In the genomic region with DNA sequence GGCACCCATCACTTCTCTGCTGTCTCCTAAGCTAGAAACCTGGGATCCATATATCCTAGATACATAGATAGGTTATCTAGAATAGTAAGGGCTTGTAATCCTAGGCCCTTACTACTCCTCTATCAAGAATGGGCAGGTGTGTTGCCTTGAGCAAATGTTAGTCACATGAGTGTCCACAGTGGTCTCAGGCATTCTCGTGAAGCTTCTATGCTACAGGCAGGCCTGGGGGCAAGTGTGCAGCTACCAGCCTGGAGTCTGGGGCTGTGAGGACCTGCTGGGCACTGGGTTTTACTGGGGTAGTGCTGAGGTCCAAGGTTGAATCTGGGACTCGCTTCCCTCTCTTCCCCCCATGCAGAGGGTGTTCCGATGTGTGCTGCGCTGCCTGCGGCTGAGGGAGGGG, we compare ENCODE assay signal across 17 cellular contexts.
DNase-seq lines count a peak whose midpoint lies in the region; ATAC-seq and TF ChIP-seq lines count a peak whose summit lies in the region.
"Had no signal": no experiment of that assay in that cellular context is flagged by ENCODE, and none has a peak within 500 bp of the region (broad histone marks: within the 10 kb centered on the region; RNA-seq: fewer than 3 reads in every experiment).

No MANE protein-coding gene starts in this region.

- H3K9me3 Mint-ChIP-seq in Caco-2 (ENCODE audit: unreplicated experiment), result no peaks in the 10 kb centered on the region
- H3K9me3 Mint-ChIP-seq in WTC11, result no peaks in the 10 kb centered on the region
- H3K9me3 Mint-ChIP-seq in naive thymus-derived CD8-positive, alpha-beta T cell, result no peaks in the 10 kb centered on the region
- H3K9me3 Mint-ChIP-seq: CD4-positive, alpha-beta T cell had no signal

- H3K27ac Mint-ChIP-seq in Caco-2 (ENCODE audit: unreplicated experiment), result peak overlapping the region; percentile 3
- 0 out of 2 replicates have a peak overlapping the region, but pooled peaks have one; percentile 51 for H3K27ac Mint-ChIP-seq in WTC11
- no peak overlapping the region for H3K27ac Mint-ChIP-seq in naive thymus-derived CD8-positive, alpha-beta T cell
- H3K27ac Mint-ChIP-seq: CD4-positive, alpha-beta T cell had no signal

- intact Hi-C loops in Caco-2 (cut with micrococcal nuclease; ENCODE audit: unreplicated experiment) (loop anchor here (2.0 kb wide), 1 partner anchor 29 kb away; no protein-coding TSS in a partner anchor), HCT116 (cut with micrococcal nuclease) (no loop called here), mucosa of descending colon (cut with DNase I, micrococcal nuclease) (no loop called here)

- H4K20me1 ChIP-seq in HCT116 (ENCODE audit: insufficient read depth), result no peaks in the 10 kb centered on the region

- H3K4me1 ChIP-seq in Caco-2 (peaks cover 23% of the 10 kb centered on the region), HCT116 (ENCODE audit: control insufficient read depth in 1 of 2, insufficient read depth in 2 of 2, low read length in 2 of 2) (peaks cover 7 to 17% of the 10 kb centered on the region in 2 experiments; a peak in 2 of 4 replicates), mucosa of descending colon (ENCODE audit: low read depth) (no peaks in the 10 kb centered on the region)
- H3K4me1 ChIP-seq: A549, HAP-1 had no signal

- H3K4me3 Mint-ChIP-seq in Caco-2 (ENCODE audit: unreplicated experiment) (no peak overlapping the region), WTC11 (no peak overlapping the region)
- H3K4me3 Mint-ChIP-seq in naive thymus-derived CD8-positive, alpha-beta T cell, result no peak overlapping the region
- H3K4me3 Mint-ChIP-seq: CD4-positive, alpha-beta T cell had no signal

- H2AFZ ChIP-seq in HCT116 (ENCODE audit: low read depth, low read length, poor library complexity, severe bottlenecking), result no peak overlapping the region

- H3K4me3 ChIP-seq in Caco-2 (ENCODE audit: low read depth, low read length), result no peak overlapping the region
- no peak overlapping the region for H3K4me3 ChIP-seq in HCT116 (replicated peaks in 1 of 2; ENCODE audit: low read depth in 1 of 2, low read length in 2 of 2)
- H3K4me3 ChIP-seq in mucosa of descending colon, result no peak overlapping the region
- H3K4me3 ChIP-seq: A549, HAP-1 had no signal

- no peaks in the 10 kb centered on the region for H3K27me3 Mint-ChIP-seq in Caco-2 (ENCODE audit: insufficient read depth, unreplicated experiment)
- H3K27me3 Mint-ChIP-seq in WTC11 (ENCODE audit: low read depth), result peaks cover under 1% of the 10 kb centered on the region; the same call in 1 of the 2 replicates
- H3K27me3 Mint-ChIP-seq in naive thymus-derived CD8-positive, alpha-beta T cell, result peaks cover 32 to 60% (median 52%) of the 10 kb centered on the region in 5 donors

- H3K4me1 Mint-ChIP-seq in Caco-2 (ENCODE audit: low read depth, unreplicated experiment), result peaks cover 30% of the 10 kb centered on the region
- no peaks in the 10 kb centered on the region for H3K4me1 Mint-ChIP-seq in WTC11
- H3K4me1 Mint-ChIP-seq in naive thymus-derived CD8-positive, alpha-beta T cell, result peaks cover 15 to 32% (median 22%) of the 10 kb centered on the region in 4 donors

- H3K9me2 ChIP-seq in HCT116 (ENCODE audit: insufficient read depth), result no peaks in the 10 kb centered on the region

- H3K36me3 Mint-ChIP-seq in Caco-2 (ENCODE audit: insufficient read depth, unreplicated experiment) (peaks cover 58% of the 10 kb centered on the region), WTC11 (peaks cover 32% of the 10 kb centered on the region)
- H3K36me3 Mint-ChIP-seq in naive thymus-derived CD8-positive, alpha-beta T cell, result peaks cover 21 to 40% (median 35%) of the 10 kb centered on the region in 3 donors

- no peak for TF ChIP-seq CTCF in Caco-2 (IDR thresholded peaks at IDR 0.05; ENCODE audit: insufficient read depth in 1 of 2, low read depth in 1 of 2, low read length in 1 of 2, severe bottlenecking in 1 of 2, unreplicated experiment in 1 of 2)
- no peak for TF ChIP-seq CTCF in HCT116 (IDR thresholded peaks at IDR 0.05 in 2 of 3, conservative IDR thresholded peaks at IDR 0.05 in 1 of 3; ENCODE audit: borderline replicate concordance in 1 of 3, insufficient read depth in 1 of 3, low read depth in 2 of 3, low read length in 2 of 3)
- TF ChIP-seq CTCF in WTC11 (IDR thresholded peaks at IDR 0.05), result no peak
- TF ChIP-seq CTCF in mucosa of descending colon (IDR thresholded peaks at IDR 0.05), result no peak

- BruUV-seq in Caco-2 (replicated peaks; lab: Mats Ljungman, UMichigan) (no TSS peak), HCT116 (replicated peaks; lab: Mats Ljungman, UMichigan) (no TSS peak)

- ATAC-seq in HCT116 (peak; percentile 10; the same call in 1 of the 2 replicates), WTC11 (peak; percentile 13; the same call in 1 of the 2 replicates), mucosa of descending colon (peak; percentile 21), HG02642 (IDR thresholded peaks at IDR 0.05; ENCODE audit: poor library complexity, unreplicated experiment) (no peak), HG02885 (IDR thresholded peaks at IDR 0.05; ENCODE audit: poor library complexity, unreplicated experiment) (no peak)
- no peak for ATAC-seq in naive thymus-derived CD8-positive, alpha-beta T cell

- POLR2A ChIA-PET in Caco-2 (lab: Charles Lee), result no interaction called here
- POLR2A ChIA-PET in HCT116 (lab: Charles Lee), result no interaction called here
- POLR2A ChIA-PET in WTC11 (lab: Charles Lee), result interaction anchor here (1.2 to 1.5 kb wide), 3 partner anchors 10 to 28 kb away, joined by 3 read pairs; no protein-coding TSS in a partner anchor
- POLR2A ChIA-PET in naive thymus-derived CD8-positive, alpha-beta T cell (lab: Charles Lee), result no interaction called here

- no peaks in the 10 kb centered on the region; the same call in 1 of the 2 replicates for H3K79me2 ChIP-seq in HCT116 (ENCODE audit: insufficient read depth, low read length)

- TF ChIP-seq RAD21 in HCT116 (IDR thresholded peaks at IDR 0.05; ENCODE audit: low read depth), result no peak

- H3K36me3 ChIP-seq in Caco-2 (ENCODE audit: control insufficient read depth, insufficient read depth, low read length) (peaks cover 3% of the 10 kb centered on the region), HCT116 (ENCODE audit: control insufficient read depth in 1 of 2, insufficient read depth in 2 of 2, low read length in 2 of 2) (peaks cover 27 to 36% of the 10 kb centered on the region in 2 experiments), mucosa of descending colon (ENCODE audit: low read depth) (peaks cover 4% of the 10 kb centered on the region)

- DNase-seq in Caco-2, result no peak
- no peak for DNase-seq in HCT116 (ENCODE audit: low read depth, low spot score)
- no peak for DNase-seq in WTC11 (ENCODE audit: low spot score)
- DNase-seq in mucosa of descending colon, result no peak
- no peak for DNase-seq in NCI-H1436 (lab: John Stamatoyannopoulos, UW)
- DNase-seq in naive thymus-derived CD8-positive, alpha-beta T cell, result no peak
- DNase-seq: AML-193; CD4-positive, alpha-beta T cell; DMS153; DMS79; GF-D8; KG1 had no signal

- CTCF ChIA-PET in Caco-2 (lab: Charles Lee), result no interaction called here
- CTCF ChIA-PET in HCT116 (lab: Charles Lee), result interaction anchor here (1.7 kb wide), 1 partner anchor 172 kb away, joined by 3 read pairs; no protein-coding TSS in a partner anchor
- CTCF ChIA-PET in WTC11 (lab: Charles Lee), result interaction anchor here (0.8 to 1.8 kb wide), 2 partner anchors 28 to 172 kb away, joined by 3 to 7 read pairs; no protein-coding TSS in a partner anchor

- no peak overlapping the region for H3K27ac ChIP-seq in HCT116 (ENCODE audit: low read depth, low read length)
- H3K27ac ChIP-seq: A549, C4-2B had no signal

- no peaks in the 10 kb centered on the region for H3K27me3 ChIP-seq in Caco-2 (replicated peaks; ENCODE audit: control insufficient read depth, insufficient read depth, low read length)
- H3K27me3 ChIP-seq in HCT116 (ENCODE audit: insufficient read depth, low read length), result no peaks in the 10 kb centered on the region

- no peak overlapping the region for H3K4me2 ChIP-seq in HCT116 (ENCODE audit: low read length)
- H3K4me2 ChIP-seq: A549 had no signal

- H3K9me3 ChIP-seq in Caco-2, result no peaks in the 10 kb centered on the region
- no peaks in the 10 kb centered on the region for H3K9me3 ChIP-seq in HCT116 (ENCODE audit: control insufficient read depth in 1 of 2, insufficient read depth in 1 of 2, low read depth in 1 of 2, low read length in 2 of 2)
- no peaks in the 10 kb centered on the region for H3K9me3 ChIP-seq in mucosa of descending colon
- H3K9me3 ChIP-seq: A549, HAP-1 had no signal

- TF ChIP-seq POLR2A in HCT116 (IDR thresholded peaks at IDR 0.05; ENCODE audit: borderline replicate concordance, extremely low read depth, insufficient read depth, insufficient read length), result no peak

- RAD21 ChIA-PET in HCT116 (lab: Charles Lee; ENCODE audit: low non-redundant PET in 1 of 2, low total read pairs in 2 of 2, uncharacterized antibody in 2 of 2, unreplicated experiment in 2 of 2), result no interaction called here

- H3K9ac ChIP-seq in HCT116 (ENCODE audit: low read length), result no peak overlapping the region

TF ChIP-seq in HCT116, 20 proteins besides CTCF, POLR2A, EP300 and RAD21:
- TF ChIP-seq ELF1 (IDR thresholded peaks at IDR 0.05; ENCODE audit: borderline replicate concordance, low read depth) (no peak), FOSL1 (IDR thresholded peaks at IDR 0.05; ENCODE audit: low read depth) (no peak), POLR2AphosphoS5 (IDR thresholded peaks at IDR 0.05; ENCODE audit: low read depth, low read length) (peak; percentile 37; the same call in 1 of the 2 replicates), TCF7L2 (IDR thresholded peaks at IDR 0.05; ENCODE audit: borderline replicate concordance, extremely low read depth, insufficient read depth, insufficient read length) (no peak), ZNF274 (IDR thresholded peaks at IDR 0.05; ENCODE audit: low read depth, low read length) (no peak)

TF ChIP-seq in WTC11, 78 proteins besides CTCF, POLR2A, EP300 and RAD21 (continues in another document):
- TF ChIP-seq, protein P1, sequence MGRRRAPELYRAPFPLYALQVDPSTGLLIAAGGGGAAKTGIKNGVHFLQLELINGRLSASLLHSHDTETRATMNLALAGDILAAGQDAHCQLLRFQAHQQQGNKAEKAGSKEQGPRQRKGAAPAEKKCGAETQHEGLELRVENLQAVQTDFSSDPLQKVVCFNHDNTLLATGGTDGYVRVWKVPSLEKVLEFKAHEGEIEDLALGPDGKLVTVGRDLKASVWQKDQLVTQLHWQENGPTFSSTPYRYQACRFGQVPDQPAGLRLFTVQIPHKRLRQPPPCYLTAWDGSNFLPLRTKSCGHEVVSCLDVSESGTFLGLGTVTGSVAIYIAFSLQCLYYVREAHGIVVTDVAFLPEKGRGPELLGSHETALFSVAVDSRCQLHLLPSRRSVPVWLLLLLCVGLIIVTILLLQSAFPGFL (CRISPR knock-in tag; IDR thresholded peaks at IDR 0.05; ENCODE audit: borderline replicate concordance), result no peak
- TF ChIP-seq SOX15 (CRISPR knock-in tag; IDR thresholded peaks at IDR 0.05), result no peak
- TF ChIP-seq, protein P2, sequence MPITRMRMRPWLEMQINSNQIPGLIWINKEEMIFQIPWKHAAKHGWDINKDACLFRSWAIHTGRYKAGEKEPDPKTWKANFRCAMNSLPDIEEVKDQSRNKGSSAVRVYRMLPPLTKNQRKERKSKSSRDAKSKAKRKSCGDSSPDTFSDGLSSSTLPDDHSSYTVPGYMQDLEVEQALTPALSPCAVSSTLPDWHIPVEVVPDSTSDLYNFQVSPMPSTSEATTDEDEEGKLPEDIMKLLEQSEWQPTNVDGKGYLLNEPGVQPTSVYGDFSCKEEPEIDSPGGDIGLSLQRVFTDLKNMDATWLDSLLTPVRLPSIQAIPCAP (CRISPR knock-in tag; IDR thresholded peaks at IDR 0.05), result no peak

Comparison
In these comparisons a context has a peak if more than half of its experiments do, and no peak if none do; other contexts are left out.
1. H3K27ac Mint-ChIP-seq: peak in Caco-2 (single experiment) and WTC11 (single experiment); none in naive thymus-derived CD8-positive, alpha-beta T cell (0 of 10).
2. ATAC-seq: peak in HCT116 (single experiment), WTC11 (single experiment) and mucosa of descending colon (single experiment); none in HG02642 (single experiment), HG02885 (single experiment) and naive thymus-derived CD8-positive, alpha-beta T cell (0 of 2).